17 cellular contexts compared by ENCODE assay signal in genomic region chr14:33271216-33271615, GRCh38.
"Had no signal": no experiment of that assay in that cellular context is flagged by ENCODE, and none has a peak within 500 bp of the region (broad histone marks: within the 10 kb centered on the region; RNA-seq: fewer than 3 reads in every experiment).

No MANE protein-coding gene starts in this region.

- H3K9me3 ChIP-seq: mucosa of descending colon, right lobe of liver, testis had no signal

- H3K36me3 ChIP-seq: ascending aorta, right lobe of liver had no signal

- H3K4me1 Mint-ChIP-seq: activated CD4-positive, alpha-beta T cell treated with anti-CD3 and anti-CD28 coated beads, Interleukin-2, amount 10 ng/mL, durations not matched to agents 24 days and 14 days; activated naive CD4-positive, alpha-beta T cell treated with anti-CD3 and anti-CD28 coated beads, Interleukin-2, amount 10 ng/mL, durations not matched to agents 7 days and 5 days; activated naive CD8-positive, alpha-beta T cell treated with anti-CD3 and anti-CD28 coated beads, Interleukin-2, amount 50 U/mL, for 24 hours; naive B cell; stimulated activated memory B cell treated with anti-CD40 and anti-IgM and Interleukin-4, amounts not matched to agents 10 μg/mL and 1 μg/mL and 100 μg/mL, for 72 hours had no signal

- DNase-seq: activated CD4-positive, alpha-beta T cell treated with anti-CD3 and anti-CD28 coated beads, Interleukin-2, amount 10 ng/mL, durations not matched to agents 24 days and 14 days; activated CD8-positive, alpha-beta T cell treated with anti-CD3 and anti-CD28 coated beads, Interleukin-2, amount 10 ng/mL, durations not matched to agents 7 days and 5 days; activated naive CD4-positive, alpha-beta T cell treated with anti-CD3 and anti-CD28 coated beads, Interleukin-2, amount 10 ng/mL, durations not matched to agents 7 days and 5 days; activated naive CD8-positive, alpha-beta T cell treated with anti-CD3 and anti-CD28 coated beads, Interleukin-2, amount 50 U/mL, for 24 hours; activated T-cell treated with anti-CD3 and anti-CD28 coated beads, Interleukin-2, amount 50 U/mL, for 4 hours; head of caudate nucleus; left ventricle myocardium superior; mucosa of descending colon; naive B cell; right lobe of liver; stimulated activated CD4-positive, alpha-beta T cell treated with anti-CD3 and anti-CD28 coated beads, Interleukin-4, amount 100 ng/mL, for 4 hours; T1000; testis had no signal

- H3K4me3 Mint-ChIP-seq: activated CD4-positive, alpha-beta T cell treated with anti-CD3 and anti-CD28 coated beads, Interleukin-2, amount 10 ng/mL, durations not matched to agents 24 days and 14 days; activated CD8-positive, alpha-beta T cell treated with anti-CD3 and anti-CD28 coated beads, Interleukin-2, amount 10 ng/mL, durations not matched to agents 7 days and 5 days; activated naive CD4-positive, alpha-beta T cell treated with anti-CD3 and anti-CD28 coated beads, Interleukin-2, amount 10 ng/mL, durations not matched to agents 7 days and 5 days; activated naive CD8-positive, alpha-beta T cell treated with anti-CD3 and anti-CD28 coated beads, Interleukin-2, amount 50 U/mL, for 24 hours; activated T-cell treated with anti-CD3 and anti-CD28 coated beads, Interleukin-2, amount 50 U/mL, for 4 hours; naive B cell; neural crest cell; stimulated activated memory B cell treated with anti-CD40 and anti-IgM and Interleukin-4, amounts not matched to agents 10 μg/mL and 1 μg/mL and 100 μg/mL, for 72 hours; type B pancreatic cell had no signal

- ATAC-seq: activated CD8-positive, alpha-beta T cell treated with anti-CD3 and anti-CD28 coated beads, Interleukin-2, amount 10 ng/mL, durations not matched to agents 7 days and 5 days; activated naive CD8-positive, alpha-beta T cell treated with anti-CD3 and anti-CD28 coated beads, Interleukin-2, amount 50 U/mL, for 24 hours; activated T-cell treated with anti-CD3 and anti-CD28 coated beads, Interleukin-2, amount 50 U/mL, for 4 hours; left ventricle myocardium superior; mucosa of descending colon; right lobe of liver; stimulated activated memory B cell treated with anti-CD40 and anti-IgM and Interleukin-4, amounts not matched to agents 10 μg/mL and 1 μg/mL and 100 μg/mL, for 72 hours had no signal

- H3K27me3 Mint-ChIP-seq: activated CD4-positive, alpha-beta T cell treated with anti-CD3 and anti-CD28 coated beads, Interleukin-2, amount 10 ng/mL, durations not matched to agents 24 days and 14 days; activated naive CD4-positive, alpha-beta T cell treated with anti-CD3 and anti-CD28 coated beads, Interleukin-2, amount 10 ng/mL, durations not matched to agents 7 days and 5 days; naive B cell; stimulated activated memory B cell treated with anti-CD40 and anti-IgM and Interleukin-4, amounts not matched to agents 10 μg/mL and 1 μg/mL and 100 μg/mL, for 72 hours; type B pancreatic cell had no signal

- H3K27me3 ChIP-seq: ascending aorta, right lobe of liver, testis had no signal

- H3K4me3 ChIP-seq: ascending aorta, mucosa of descending colon, right lobe of liver, testis had no signal

- H3K9me3 Mint-ChIP-seq: activated CD4-positive, alpha-beta T cell treated with anti-CD3 and anti-CD28 coated beads, Interleukin-2, amount 10 ng/mL, durations not matched to agents 24 days and 14 days; activated naive CD4-positive, alpha-beta T cell treated with anti-CD3 and anti-CD28 coated beads, Interleukin-2, amount 10 ng/mL, durations not matched to agents 7 days and 5 days; activated naive CD8-positive, alpha-beta T cell treated with anti-CD3 and anti-CD28 coated beads, Interleukin-2, amount 50 U/mL, for 24 hours; activated T-cell treated with anti-CD3 and anti-CD28 coated beads, Interleukin-2, amount 50 U/mL, for 4 hours; neural crest cell; type B pancreatic cell had no signal

- H3K4me1 ChIP-seq: ascending aorta, right lobe of liver, testis had no signal

- H3K27ac ChIP-seq: ascending aorta, right lobe of liver, testis had no signal

- H3K36me3 Mint-ChIP-seq: activated naive CD4-positive, alpha-beta T cell treated with anti-CD3 and anti-CD28 coated beads, Interleukin-2, amount 10 ng/mL, durations not matched to agents 7 days and 5 days; naive B cell; stimulated activated memory B cell treated with anti-CD40 and anti-IgM and Interleukin-4, amounts not matched to agents 10 μg/mL and 1 μg/mL and 100 μg/mL, for 72 hours; type B pancreatic cell had no signal

- H3K27ac Mint-ChIP-seq: activated CD4-positive, alpha-beta T cell treated with anti-CD3 and anti-CD28 coated beads, Interleukin-2, amount 10 ng/mL, durations not matched to agents 24 days and 14 days; activated CD8-positive, alpha-beta T cell treated with anti-CD3 and anti-CD28 coated beads, Interleukin-2, amount 10 ng/mL, durations not matched to agents 7 days and 5 days; activated naive CD4-positive, alpha-beta T cell treated with anti-CD3 and anti-CD28 coated beads, Interleukin-2, amount 10 ng/mL, durations not matched to agents 7 days and 5 days; activated naive CD8-positive, alpha-beta T cell treated with anti-CD3 and anti-CD28 coated beads, Interleukin-2, amount 50 U/mL, for 24 hours; naive B cell; stimulated activated memory B cell treated with anti-CD40 and anti-IgM and Interleukin-4, amounts not matched to agents 10 μg/mL and 1 μg/mL and 100 μg/mL, for 72 hours; type B pancreatic cell had no signal
